Comparison of ENCODE assay signal across 10 cellular contexts in the genomic region with DNA sequence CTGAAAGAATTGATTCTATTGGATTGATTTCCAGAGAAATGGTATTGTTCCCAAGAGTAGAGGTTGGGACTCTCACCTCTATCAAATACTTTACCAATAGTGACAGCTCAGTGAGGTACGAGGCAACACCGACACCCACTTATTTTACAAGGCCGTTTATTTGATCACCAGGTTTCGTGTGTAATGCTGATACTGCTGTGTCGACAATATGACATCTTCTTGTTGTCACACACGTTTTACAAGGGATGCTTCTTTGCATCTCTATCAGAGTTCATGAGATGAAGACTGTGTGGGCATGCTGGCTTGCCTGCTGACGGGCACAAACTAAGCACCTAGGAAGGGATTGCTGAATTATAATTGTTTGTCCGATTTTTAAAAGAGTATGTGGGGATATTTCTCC.
"Had no signal": no experiment of that assay in that cellular context is flagged by ENCODE, and none has a peak within 500 bp of the region (broad histone marks: within the 10 kb centered on the region; RNA-seq: fewer than 3 reads in every experiment).

No MANE protein-coding gene starts in this region.

- DNase-seq: GM23248, GOT3, H7, HFFc6, IMR-90, KG1 had no signal

- H3K4me1 ChIP-seq: HAP-1 had no signal

- H3K4me3 ChIP-seq: GM23248, HAP-1, K562 had no signal

- H3K4me3 Mint-ChIP-seq: HFFc6 had no signal

- H3K27ac ChIP-seq: GM23248, HL-60 had no signal

- FAIRE-seq: K562 had no signal

- H3K27ac Mint-ChIP-seq: HFFc6 had no signal

- ATAC-seq: HCT116, K562 had no signal

- H3K36me3 ChIP-seq: HAP-1 had no signal

- H2AFZ ChIP-seq: GM23248 had no signal

- H3K9me3 ChIP-seq: HAP-1 had no signal

- H3K9ac ChIP-seq: GM23248 had no signal
